In genomic region chr3:30632521-30632920, GRCh38 we compare ENCODE assay signal across 14 cellular contexts. TPM values are rescaled to one million over a fixed set of nuclear protein-coding genes. Genes with fewer than 3 reads are reported as not detected.
A peak's percentile ranks its signal among the peaks of the same experiment; 100 is the strongest.
DNase-seq lines count a peak whose midpoint lies in the region; ATAC-seq and TF ChIP-seq lines count a peak whose summit lies in the region.
"Had no signal": no experiment of that assay in that cellular context is flagged by ENCODE, and none has a peak within 500 bp of the region (broad histone marks: within the 10 kb centered on the region; RNA-seq: fewer than 3 reads in every experiment).

No MANE protein-coding gene starts in this region.

- no peaks in the 10 kb centered on the region for H3K27me3 ChIP-seq in CD4-positive, CD25-positive, alpha-beta regulatory T cell (ENCODE audit: control insufficient read depth, insufficient read depth, low read length)
- H3K27me3 ChIP-seq in HL-60 (ENCODE audit: insufficient read depth, poor library complexity, severe bottlenecking) (no peaks in the 10 kb centered on the region), colonic mucosa (no peaks in the 10 kb centered on the region)

- peaks cover 26% of the 10 kb centered on the region for H3K36me3 Mint-ChIP-seq in CD4-positive, CD25-positive, alpha-beta regulatory T cell

- TF ChIP-seq CTCF in HL-60 (IDR thresholded peaks at IDR 0.05; ENCODE audit: insufficient read depth, low read length): no peak
- TF ChIP-seq CTCF in colonic mucosa (IDR thresholded peaks at IDR 0.05): no peak

- peak overlapping the region; percentile 82 to 97 (median 97) for H3K27ac Mint-ChIP-seq in CD4-positive, CD25-positive, alpha-beta regulatory T cell

- H3K9me3 ChIP-seq in CD4-positive, CD25-positive, alpha-beta regulatory T cell (ENCODE audit: control insufficient read depth in 2 of 2, low read length in 2 of 2): no peaks in the 10 kb centered on the region
- no peaks in the 10 kb centered on the region for H3K9me3 ChIP-seq in colonic mucosa
- H3K9me3 ChIP-seq: Caco-2 had no signal

- H3K4me3 Mint-ChIP-seq in CD4-positive, CD25-positive, alpha-beta regulatory T cell: peak overlapping the region; percentile 69 to 90 (median 84)

- intact Hi-C loops in colonic mucosa (cut with DNase I): no loop called here

- H3K9me3 Mint-ChIP-seq in CD4-positive, CD25-positive, alpha-beta regulatory T cell: no peaks in the 10 kb centered on the region

- peak overlapping the region; percentile 82 for H3K27ac ChIP-seq in CD4-positive, CD25-positive, alpha-beta regulatory T cell (ENCODE audit: insufficient read depth, low read length, poor library complexity, severe bottlenecking)
- H3K27ac ChIP-seq in HL-60 (replicated peaks) (peak overlapping the region; percentile 77), colonic mucosa (peak overlapping the region; percentile 29), skin epidermis (peak overlapping the region in 13 of 21 experiments; percentile 2 to 89 (median 64))
- H3K27ac ChIP-seq: PC-9 had no signal

- no peak overlapping the region for H3K9ac ChIP-seq in colonic mucosa (ENCODE audit: low read depth in 2 of 2, low read length in 2 of 2)

- no peak for DNase-seq in CD4-positive, CD25-positive, alpha-beta regulatory T cell
- DNase-seq in HL-60 (ENCODE audit: low read depth in 1 of 2, low spot score in 1 of 2) (no peak), colonic mucosa (no peak), NCI-H524 (lab: John Stamatoyannopoulos, UW) (no peak), DMS79 (lab: John Stamatoyannopoulos, UW) (no peak), NCI-H146 treated with DMSO at 0.1 percent for 48 hours (lab: John Stamatoyannopoulos, UW; ENCODE audit: unreplicated experiment) (no peak)
- DNase-seq: Caco-2; effector CD4-positive, alpha-beta T cell; foreskin melanocyte; NCI-H1048; NCI-H345; PC-9; stimulated activated CD4-positive, alpha-beta T cell treated with anti-CD3 and anti-CD28 coated beads, Interleukin-4, amount 100 ng/mL, for 4 hours had no signal

- H3K4me1 Mint-ChIP-seq in CD4-positive, CD25-positive, alpha-beta regulatory T cell: peaks cover 45 to 98% (median 79%) of the 10 kb centered on the region in 4 donors

- H3K4me3 ChIP-seq in CD4-positive, CD25-positive, alpha-beta regulatory T cell (ENCODE audit: low read depth, low read length): peak overlapping the region; percentile 74
- H3K4me3 ChIP-seq in HL-60 (replicated peaks; ENCODE audit: insufficient read depth, low read length) (no peak overlapping the region), colonic mucosa (no peak overlapping the region), skin epidermis (no peak overlapping the region)
- H3K4me3 ChIP-seq: PC-9 had no signal

- peaks cover 93% of the 10 kb centered on the region for H3K4me1 ChIP-seq in CD4-positive, CD25-positive, alpha-beta regulatory T cell (ENCODE audit: control insufficient read depth, insufficient read depth, low read length, poor library complexity, severe bottlenecking)
- H3K4me1 ChIP-seq in colonic mucosa: peaks cover 3% of the 10 kb centered on the region

- no peak for ATAC-seq in CD4-positive, CD25-positive, alpha-beta regulatory T cell (ENCODE audit: low read depth in 2 of 2)

- peaks cover 2% of the 10 kb centered on the region for H3K36me3 ChIP-seq in CD4-positive, CD25-positive, alpha-beta regulatory T cell (ENCODE audit: control insufficient read depth, insufficient read depth, low read length)
- no peaks in the 10 kb centered on the region for H3K36me3 ChIP-seq in colonic mucosa

- no peaks in the 10 kb centered on the region for H3K27me3 Mint-ChIP-seq in CD4-positive, CD25-positive, alpha-beta regulatory T cell

RNA-seq across cellular contexts. Expression of gene TGFBR2, which starts 26.1 kb away (rescaled TPM):
- total RNA-seq in CD4-positive, CD25-positive, alpha-beta regulatory T cell: 57.4 TPM
- 10 to 100 TPM; 35.8 to 92.6 (median 61.0) TPM for polyA plus RNA-seq in CD4-positive, CD25-positive, alpha-beta regulatory T cell
- 10 to 100 TPM; 32.4 to 53.5 TPM for total RNA-seq in colonic mucosa

Comparison
In these comparisons a context has a peak if more than half of its experiments do, and no peak if none do; other contexts are left out.
1. H3K27ac ChIP-seq: peak in every context shown above with its lines; median percentile 82 in CD4-positive, CD25-positive, alpha-beta regulatory T cell; 77 in HL-60; 64 in skin epidermis; 29 in colonic mucosa.